In the genomic region with DNA sequence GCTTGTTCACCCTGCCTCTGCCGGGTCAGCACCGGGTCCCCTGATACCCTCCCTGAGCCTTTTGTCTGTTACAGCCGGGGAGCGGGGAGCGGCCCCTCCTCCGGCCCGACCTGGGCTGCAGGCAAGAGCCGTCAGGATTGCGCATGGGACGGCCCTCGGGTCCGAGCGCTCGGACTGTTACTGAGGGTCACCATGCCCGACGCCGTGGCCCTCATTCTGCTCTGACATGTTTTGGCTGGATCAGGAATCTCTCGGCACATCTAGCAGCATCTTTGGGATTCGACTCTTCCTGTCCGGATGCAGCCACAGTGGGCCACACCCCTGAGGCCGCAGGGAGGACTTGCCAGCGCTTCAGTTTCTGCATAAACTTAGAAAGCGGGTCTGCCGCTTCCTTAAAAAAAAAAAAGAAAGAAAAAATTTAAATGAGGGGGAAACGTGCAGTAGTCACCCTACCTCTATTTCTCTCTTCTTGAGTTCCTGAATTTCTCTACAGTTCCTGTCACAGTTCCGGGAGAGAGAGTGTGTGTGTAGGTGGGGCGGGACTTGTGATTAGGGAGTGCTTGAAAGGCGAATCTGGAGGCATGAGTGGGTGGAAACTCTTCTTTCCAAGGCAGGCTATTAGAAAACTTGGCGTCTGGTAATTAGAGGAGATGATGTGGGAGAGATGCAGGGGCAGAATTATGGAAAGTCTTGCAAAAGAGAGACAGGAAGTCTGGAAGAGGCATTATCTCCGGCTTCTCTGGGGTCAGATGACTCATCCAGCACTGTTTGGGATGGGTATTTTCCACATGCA, we compare ENCODE assay signal across 1 cellular context.
A peak's percentile ranks its signal among the peaks of the same experiment; 100 is the strongest.
TF ChIP-seq lines count a peak whose summit lies in the region.

No MANE protein-coding gene starts in this region.

TF ChIP-seq in HEK293, 187 proteins besides CTCF, POLR2A, EP300 and RAD21 (continued from another document):
- TF ChIP-seq, protein P1, sequence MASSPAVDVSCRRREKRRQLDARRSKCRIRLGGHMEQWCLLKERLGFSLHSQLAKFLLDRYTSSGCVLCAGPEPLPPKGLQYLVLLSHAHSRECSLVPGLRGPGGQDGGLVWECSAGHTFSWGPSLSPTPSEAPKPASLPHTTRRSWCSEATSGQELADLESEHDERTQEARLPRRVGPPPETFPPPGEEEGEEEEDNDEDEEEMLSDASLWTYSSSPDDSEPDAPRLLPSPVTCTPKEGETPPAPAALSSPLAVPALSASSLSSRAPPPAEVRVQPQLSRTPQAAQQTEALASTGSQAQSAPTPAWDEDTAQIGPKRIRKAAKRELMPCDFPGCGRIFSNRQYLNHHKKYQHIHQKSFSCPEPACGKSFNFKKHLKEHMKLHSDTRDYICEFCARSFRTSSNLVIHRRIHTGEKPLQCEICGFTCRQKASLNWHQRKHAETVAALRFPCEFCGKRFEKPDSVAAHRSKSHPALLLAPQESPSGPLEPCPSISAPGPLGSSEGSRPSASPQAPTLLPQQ (tag by site-specific recombination; IDR thresholded peaks at IDR 0.05): no peak
- TF ChIP-seq SP7 (tag by site-specific recombination; IDR thresholded peaks at IDR 0.05) (peak; percentile 91), ZNF184 (tag by site-specific recombination; IDR thresholded peaks at IDR 0.05) (no peak), SP2 (tag by site-specific recombination; IDR thresholded peaks at IDR 0.05) (peak; percentile 84), ZNF600 (tag by site-specific recombination; IDR thresholded peaks at IDR 0.05) (peak; percentile 47; the same call in 1 of the 2 replicates), EGR2 (tag by site-specific recombination; IDR thresholded peaks at IDR 0.05; ENCODE audit: low read depth) (peak; percentile 98), ZNF76 (tag by site-specific recombination; IDR thresholded peaks at IDR 0.05; ENCODE audit: borderline replicate concordance, low read depth) (no peak), ZEB2 (tag by site-specific recombination; IDR thresholded peaks at IDR 0.05) (0 out of 2 replicates have a peak, but pooled peaks have one; percentile 48)
- TF ChIP-seq, protein P2, sequence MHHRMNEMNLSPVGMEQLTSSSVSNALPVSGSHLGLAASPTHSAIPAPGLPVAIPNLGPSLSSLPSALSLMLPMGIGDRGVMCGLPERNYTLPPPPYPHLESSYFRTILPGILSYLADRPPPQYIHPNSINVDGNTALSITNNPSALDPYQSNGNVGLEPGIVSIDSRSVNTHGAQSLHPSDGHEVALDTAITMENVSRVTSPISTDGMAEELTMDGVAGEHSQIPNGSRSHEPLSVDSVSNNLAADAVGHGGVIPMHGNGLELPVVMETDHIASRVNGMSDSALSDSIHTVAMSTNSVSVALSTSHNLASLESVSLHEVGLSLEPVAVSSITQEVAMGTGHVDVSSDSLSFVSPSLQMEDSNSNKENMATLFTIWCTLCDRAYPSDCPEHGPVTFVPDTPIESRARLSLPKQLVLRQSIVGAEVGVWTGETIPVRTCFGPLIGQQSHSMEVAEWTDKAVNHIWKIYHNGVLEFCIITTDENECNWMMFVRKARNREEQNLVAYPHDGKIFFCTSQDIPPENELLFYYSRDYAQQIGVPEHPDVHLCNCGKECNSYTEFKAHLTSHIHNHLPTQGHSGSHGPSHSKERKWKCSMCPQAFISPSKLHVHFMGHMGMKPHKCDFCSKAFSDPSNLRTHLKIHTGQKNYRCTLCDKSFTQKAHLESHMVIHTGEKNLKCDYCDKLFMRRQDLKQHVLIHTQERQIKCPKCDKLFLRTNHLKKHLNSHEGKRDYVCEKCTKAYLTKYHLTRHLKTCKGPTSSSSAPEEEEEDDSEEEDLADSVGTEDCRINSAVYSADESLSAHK (tag by site-specific recombination; IDR thresholded peaks at IDR 0.05): peak; percentile 93
- TF ChIP-seq, protein P3, sequence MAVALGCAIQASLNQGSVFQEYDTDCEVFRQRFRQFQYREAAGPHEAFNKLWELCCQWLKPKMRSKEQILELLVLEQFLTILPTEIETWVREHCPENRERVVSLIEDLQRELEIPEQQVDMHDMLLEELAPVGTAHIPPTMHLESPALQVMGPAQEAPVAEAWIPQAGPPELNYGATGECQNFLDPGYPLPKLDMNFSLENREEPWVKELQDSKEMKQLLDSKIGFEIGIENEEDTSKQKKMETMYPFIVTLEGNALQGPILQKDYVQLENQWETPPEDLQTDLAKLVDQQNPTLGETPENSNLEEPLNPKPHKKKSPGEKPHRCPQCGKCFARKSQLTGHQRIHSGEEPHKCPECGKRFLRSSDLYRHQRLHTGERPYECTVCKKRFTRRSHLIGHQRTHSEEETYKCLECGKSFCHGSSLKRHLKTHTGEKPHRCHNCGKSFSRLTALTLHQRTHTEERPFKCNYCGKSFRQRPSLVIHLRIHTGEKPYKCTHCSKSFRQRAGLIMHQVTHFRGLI (tag by site-specific recombination; IDR thresholded peaks at IDR 0.05): no peak
TF ChIP-seq in HEK293: peak in this region for 27.
